17 cellular contexts compared by ENCODE assay signal in the genomic region with DNA sequence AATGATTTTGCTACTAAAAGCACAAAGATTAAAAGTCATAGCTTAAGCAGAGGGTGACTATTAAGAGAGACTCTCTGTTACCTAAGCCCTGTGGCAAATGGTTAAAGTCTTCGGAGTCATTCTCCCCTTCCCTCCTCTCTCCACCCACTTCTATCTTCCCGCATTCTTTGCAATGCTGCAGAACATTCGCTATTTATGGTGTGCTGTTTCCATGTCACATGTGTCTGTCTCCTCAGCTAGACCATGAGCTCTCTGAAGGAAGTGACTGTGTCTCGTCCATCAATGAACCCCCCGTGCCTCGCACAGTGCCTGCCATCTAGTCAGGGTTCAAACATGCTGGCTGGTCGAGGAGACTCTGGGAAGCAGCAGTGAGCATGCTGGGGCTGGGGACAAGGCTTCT.
"Had no signal": no experiment of that assay in that cellular context is flagged by ENCODE, and none has a peak within 500 bp of the region (broad histone marks: within the 10 kb centered on the region; RNA-seq: fewer than 3 reads in every experiment).

No MANE protein-coding gene starts in this region.

- H3K4me1 ChIP-seq: adrenal gland, esophagus squamous epithelium, uterus had no signal

- H3K9me3 Mint-ChIP-seq: central memory CD8-positive, alpha-beta T cell; WTC11 had no signal

- H3K36me3 Mint-ChIP-seq: WTC11 had no signal

- FAIRE-seq: endothelial cell of umbilical vein, TTC549 had no signal

- DNase-seq: activated CD4-positive, alpha-beta T cell treated with anti-CD3 and anti-CD28 coated beads for 48 hours; activated naive CD4-positive, alpha-beta T cell treated with anti-CD3 and anti-CD28 coated beads, Interleukin-2, amount 50 U/mL, for 16 hours; adrenal gland; effector CD8-positive, alpha-beta T cell; esophagus squamous epithelium; kidney glomerular epithelial cell; mesendoderm; ovary; spleen; stomach; uterus had no signal

- H3K27ac ChIP-seq: adrenal gland, coronary artery, esophagus squamous epithelium, ovary, spleen, stomach, uterus had no signal

- ATAC-seq: sciatic nerve, WTC11 had no signal

- H3K36me3 ChIP-seq: adrenal gland, ovary, uterus had no signal

- H3K9me3 ChIP-seq: adrenal gland, esophagus squamous epithelium, ovary, spleen, stomach, uterus had no signal

- H3K4me3 ChIP-seq: adrenal gland, coronary artery, esophagus squamous epithelium, ovary, spleen, stomach, uterus had no signal

- H3K27ac Mint-ChIP-seq: WTC11 had no signal

- H3K27me3 ChIP-seq: adrenal gland, esophagus squamous epithelium, ovary, spleen, stomach, uterus had no signal

- H3K4me3 Mint-ChIP-seq: central memory CD8-positive, alpha-beta T cell; WTC11 had no signal

- H3K27me3 Mint-ChIP-seq: central memory CD8-positive, alpha-beta T cell had no signal
